Comparison of ENCODE assay signal across 11 cellular contexts in the genomic region with DNA sequence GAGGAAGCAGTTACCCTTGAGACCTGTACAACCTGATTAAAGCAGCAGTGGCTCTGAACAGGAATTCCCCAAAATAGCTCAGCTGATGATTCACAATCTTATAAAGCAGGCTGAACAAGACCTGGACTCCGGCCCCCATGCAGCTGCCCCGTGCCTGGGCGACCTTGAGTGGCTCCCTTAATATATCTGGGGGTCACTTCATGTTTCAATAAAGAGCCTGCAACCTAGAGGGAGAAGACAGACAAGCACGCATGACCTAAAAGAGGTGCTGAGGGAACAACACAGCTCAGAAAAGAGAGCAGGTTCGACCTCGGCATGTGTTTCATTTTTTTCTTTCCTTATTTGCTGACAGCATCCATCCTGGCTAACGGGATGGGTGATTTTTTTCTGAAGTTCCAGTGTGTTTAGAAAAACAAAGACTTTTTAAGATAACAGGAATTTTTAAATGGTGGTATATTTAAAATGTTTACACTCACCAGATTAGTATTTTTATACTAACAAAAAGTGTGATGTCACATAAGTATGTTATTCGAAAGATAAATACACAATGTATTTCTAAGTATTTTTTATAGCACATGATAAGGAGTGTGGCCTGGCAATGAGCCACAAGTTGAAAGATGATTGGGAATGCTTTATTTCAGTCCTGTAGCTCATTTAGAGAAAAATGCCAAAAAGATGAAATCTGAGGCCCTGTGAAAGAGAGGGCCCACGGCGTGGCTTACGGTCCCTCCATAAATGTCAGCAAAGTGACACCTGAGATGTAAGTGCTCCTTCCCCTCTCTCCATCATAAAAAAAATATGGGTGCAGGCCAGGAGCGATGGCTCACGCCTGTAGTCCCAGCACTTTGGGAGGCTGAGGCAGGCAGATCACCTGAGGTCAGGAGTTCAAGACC.
A peak's percentile ranks its signal among the peaks of the same experiment; 100 is the strongest.
DNase-seq lines count a peak whose midpoint lies in the region; ATAC-seq, FAIRE-seq and TF ChIP-seq lines count a peak whose summit lies in the region.
"Had no signal": no experiment of that assay in that cellular context is flagged by ENCODE, and none has a peak within 500 bp of the region (broad histone marks: within the 10 kb centered on the region; RNA-seq: fewer than 3 reads in every experiment).

No MANE protein-coding gene starts in this region.

- no peak overlapping the region for H3K4me3 Mint-ChIP-seq in activated CD4-positive, alpha-beta T cell treated with anti-CD3 and anti-CD28 coated beads, Interleukin-2, amount 10 ng/mL, durations not matched to agents 7 days and 5 days
- H3K4me3 Mint-ChIP-seq in endothelial cell (ENCODE audit: unreplicated experiment): no peak overlapping the region
- H3K4me3 Mint-ChIP-seq: neural crest cell; T-helper 1 cell treated with Interleukin-12 subunit alpha and Interleukin-12 subunit beta and Interleukin-4 antibody, amounts not matched to agents 30 μg/mL and 1 μg/mL, for 36 hours had no signal

- no peak overlapping the region for H3K27ac Mint-ChIP-seq in activated CD4-positive, alpha-beta T cell treated with anti-CD3 and anti-CD28 coated beads, Interleukin-2, amount 10 ng/mL, durations not matched to agents 7 days and 5 days
- no peak overlapping the region for H3K27ac Mint-ChIP-seq in endothelial cell (ENCODE audit: unreplicated experiment)
- H3K27ac Mint-ChIP-seq: T-helper 1 cell treated with Interleukin-12 subunit alpha and Interleukin-12 subunit beta and Interleukin-4 antibody, amounts not matched to agents 30 μg/mL and 1 μg/mL, for 36 hours had no signal

- DNase-seq in GM12892 (ENCODE audit: insufficient read length) (no peak), SJCRH30 (peak; percentile 33 to 34), foreskin keratinocyte (peak; percentile 54 to 70), gastrocnemius medialis (peak; percentile 35 to 78), endothelial cell (ENCODE audit: low spot score) (no peak), NOMO-1 treated with dmso at 0.1 percent for 144 hours (lab: John Stamatoyannopoulos, UW; ENCODE audit: unreplicated experiment) (no peak)
- DNase-seq in activated CD4-positive, alpha-beta T cell treated with anti-CD3 and anti-CD28 coated beads, Interleukin-2, amount 10 ng/mL, durations not matched to agents 7 days and 5 days: no peak
- no peak for DNase-seq in effector CD8-positive, alpha-beta T cell (lab: John Stamatoyannopoulos, UW)

- peak; percentile 60 for FAIRE-seq in GM12892 (lab: Jason Lieb, UNC)
- FAIRE-seq: colon had no signal

- no peak for TF ChIP-seq POLR2A in GM12892 (IDR thresholded peaks at IDR 0.05; ENCODE audit: low read depth, low read length)
- TF ChIP-seq POLR2A in gastrocnemius medialis (IDR thresholded peaks at IDR 0.05): no peak

- CTCF ChIA-PET in activated CD4-positive, alpha-beta T cell treated with anti-CD3 and anti-CD28 coated beads, Interleukin-2, amount 10 ng/mL, durations not matched to agents 7 days and 5 days (lab: Charles Lee): interaction anchor here (0.7 to 2.1 kb wide), 10 partner anchors 10 to 195 kb away, joined by 3 to 15 read pairs (median 4); no protein-coding TSS in a partner anchor

- POLR2A ChIA-PET in activated CD4-positive, alpha-beta T cell treated with anti-CD3 and anti-CD28 coated beads, Interleukin-2, amount 10 ng/mL, durations not matched to agents 7 days and 5 days (lab: Charles Lee): no interaction called here

- no peaks in the 10 kb centered on the region for H3K4me1 Mint-ChIP-seq in activated CD4-positive, alpha-beta T cell treated with anti-CD3 and anti-CD28 coated beads, Interleukin-2, amount 10 ng/mL, durations not matched to agents 7 days and 5 days
- no peaks in the 10 kb centered on the region for H3K4me1 Mint-ChIP-seq in endothelial cell (ENCODE audit: unreplicated experiment)

- H3K36me3 Mint-ChIP-seq in activated CD4-positive, alpha-beta T cell treated with anti-CD3 and anti-CD28 coated beads, Interleukin-2, amount 10 ng/mL, durations not matched to agents 7 days and 5 days (ENCODE audit: low read depth): no peaks in the 10 kb centered on the region
- no peaks in the 10 kb centered on the region for H3K36me3 Mint-ChIP-seq in endothelial cell (ENCODE audit: low read depth, unreplicated experiment)

- intact Hi-C loops in gastrocnemius medialis (cut with DNase I; ENCODE audit: low total_unique reads): loop anchor here (1.0 to 5.0 kb wide), 5 partner anchors 76 to 632 kb away; partner anchors contain the start of gene LCOR

- peaks cover 17% of the 10 kb centered on the region for H3K4me1 ChIP-seq in SJCRH30
- no peaks in the 10 kb centered on the region for H3K4me1 ChIP-seq in foreskin keratinocyte
- H3K4me1 ChIP-seq in gastrocnemius medialis: peaks cover 41 to 44% of the 10 kb centered on the region in 2 donors

- in situ Hi-C loops in gastrocnemius medialis (cut with MboI; ENCODE audit: low sequenced_read_pairs in 4 of 4): loop anchor here (5.0 to 25.0 kb wide), 6 partner anchors 110 to 637 kb away; partner anchors contain the start of gene LCOR (in 1 of the 4)

- H3K36me3 ChIP-seq in SJCRH30: no peaks in the 10 kb centered on the region
- no peaks in the 10 kb centered on the region for H3K36me3 ChIP-seq in gastrocnemius medialis

- ATAC-seq in foreskin keratinocyte (peak; percentile 88), gastrocnemius medialis (peak; percentile 65 to 66)

- H3K27me3 ChIP-seq in SJCRH30 (no peaks in the 10 kb centered on the region), foreskin keratinocyte (peaks cover 26% of the 10 kb centered on the region), gastrocnemius medialis (no peaks in the 10 kb centered on the region)

- H3K4me3 ChIP-seq in SJCRH30 (no peak overlapping the region), gastrocnemius medialis (no peak overlapping the region)

- H3K9me3 Mint-ChIP-seq in activated CD4-positive, alpha-beta T cell treated with anti-CD3 and anti-CD28 coated beads, Interleukin-2, amount 10 ng/mL, durations not matched to agents 7 days and 5 days: no peaks in the 10 kb centered on the region
- H3K9me3 Mint-ChIP-seq in endothelial cell (ENCODE audit: unreplicated experiment): no peaks in the 10 kb centered on the region
- H3K9me3 Mint-ChIP-seq: neural crest cell; T-helper 1 cell treated with Interleukin-12 subunit alpha and Interleukin-12 subunit beta and Interleukin-4 antibody, amounts not matched to agents 30 μg/mL and 1 μg/mL, for 36 hours had no signal

- no peaks in the 10 kb centered on the region for H3K9me3 ChIP-seq in SJCRH30 (replicated peaks)
- no peaks in the 10 kb centered on the region for H3K9me3 ChIP-seq in gastrocnemius medialis

- peaks cover 3% of the 10 kb centered on the region for H3K27me3 Mint-ChIP-seq in activated CD4-positive, alpha-beta T cell treated with anti-CD3 and anti-CD28 coated beads, Interleukin-2, amount 10 ng/mL, durations not matched to agents 7 days and 5 days
- H3K27me3 Mint-ChIP-seq in endothelial cell (ENCODE audit: unreplicated experiment): peaks cover 6% of the 10 kb centered on the region

- H3K27ac ChIP-seq in SJCRH30 (no peak overlapping the region; the same call in 1 of the 2 replicates), foreskin keratinocyte (no peak overlapping the region), gastrocnemius medialis (peak overlapping the region; percentile 79 to 96 (median 88))

- TF ChIP-seq CTCF in foreskin keratinocyte (conservative IDR thresholded peaks at IDR 0.05): no peak
- TF ChIP-seq CTCF in gastrocnemius medialis (IDR thresholded peaks at IDR 0.05 in 4 of 5, conservative IDR thresholded peaks at IDR 0.05 in 1 of 5): no peak
- no peak for TF ChIP-seq CTCF in endothelial cell (IDR thresholded peaks at IDR 0.05; ENCODE audit: unreplicated experiment)

Comparison
In these comparisons a context has a peak if more than half of its experiments do, and no peak if none do; other contexts are left out.
1. DNase-seq: peak in SJCRH30 (2 of 2), foreskin keratinocyte (2 of 2) and gastrocnemius medialis (2 of 2); none in GM12892 (single experiment), activated CD4-positive, alpha-beta T cell treated with anti-CD3 and anti-CD28 coated beads, Interleukin-2, amount 10 ng/mL, durations not matched to agents 7 days and 5 days (single experiment), endothelial cell (single experiment), effector CD8-positive, alpha-beta T cell (single experiment) and NOMO-1 treated with dmso at 0.1 percent for 144 hours (single experiment).
2. H3K27ac ChIP-seq: peak in gastrocnemius medialis (4 of 4); none in SJCRH30 (single experiment) and foreskin keratinocyte (single experiment).